ENCODE assay signal across 1 cellular context in genomic region chr11:118899296-118899688, GRCh38.
TF ChIP-seq lines count a peak whose summit lies in the region.

No MANE protein-coding gene starts in this region.

TF ChIP-seq in H1, 55 proteins besides CTCF, POLR2A, EP300 and RAD21:
- TF ChIP-seq RNF2 (IDR thresholded peaks at IDR 0.05; ENCODE audit: borderline replicate concordance, low read depth, low read length, missing control alignments, poor library complexity, severe bottlenecking): no peak
- no peak for TF ChIP-seq KDM5A (IDR thresholded peaks at IDR 0.05; ENCODE audit: low read length)
- no peak for TF ChIP-seq GABPA (IDR thresholded peaks at IDR 0.05; ENCODE audit: borderline replicate concordance, insufficient read depth, low read length)
- no peak for TF ChIP-seq RXRA (IDR thresholded peaks at IDR 0.05; ENCODE audit: insufficient read depth, low read depth, low read length)
- TF ChIP-seq EGR1 (IDR thresholded peaks at IDR 0.05; ENCODE audit: borderline replicate concordance, low read depth, low read length): no peak
- no peak for TF ChIP-seq ZNF274 (IDR thresholded peaks at IDR 0.05; ENCODE audit: borderline replicate concordance, extremely low read depth, low read length)
- TF ChIP-seq CREB1 (IDR thresholded peaks at IDR 0.05): no peak
TF ChIP-seq in H1: peak in this region for 0.
